ENCODE assay signal across 12 cellular contexts in genomic region chr6:42137192-42137753, GRCh38. TPM values are rescaled to one million over a fixed set of nuclear protein-coding genes. Genes with fewer than 3 reads are reported as not detected.
DNase-seq lines count a peak whose midpoint lies in the region; ATAC-seq, FAIRE-seq and TF ChIP-seq lines count a peak whose summit lies in the region.
"Had no signal": no experiment of that assay in that cellular context is flagged by ENCODE, and none has a peak within 500 bp of the region (broad histone marks: within the 10 kb centered on the region; RNA-seq: fewer than 3 reads in every experiment).

No MANE protein-coding gene starts in this region.

- peak overlapping the region; percentile 45 for H2BK5ac ChIP-seq in trophoblast cell (ENCODE audit: low read depth, low read length, poor library complexity)

- H2BK12ac ChIP-seq in trophoblast cell (ENCODE audit: low read length): peak overlapping the region; percentile 46

- H3K23ac ChIP-seq in trophoblast cell (ENCODE audit: low read length): no peak overlapping the region

- H3K18ac ChIP-seq in trophoblast cell (ENCODE audit: low read length): no peak overlapping the region

- H3K4me3 ChIP-seq in SK-N-MC: no peak overlapping the region
- no peak overlapping the region for H3K4me3 ChIP-seq in fibroblast of lung (replicated peaks in 1 of 4; ENCODE audit: control extremely low read depth in 1 of 4, insufficient read depth in 1 of 4, low read depth in 3 of 4, low read length in 4 of 4)
- no peak overlapping the region for H3K4me3 ChIP-seq in trophoblast cell (ENCODE audit: low read depth, low read length)

- H4K20me1 ChIP-seq in fibroblast of lung (ENCODE audit: control insufficient read depth, extremely low read depth, insufficient read depth, low read length): no peaks in the 10 kb centered on the region

- peak overlapping the region; percentile 68 for H2BK120ac ChIP-seq in trophoblast cell (ENCODE audit: insufficient read depth, low read length, poor library complexity)

- DNase-seq in SK-N-MC (ENCODE audit: low read depth, low spot score) (no peak), fibroblast of lung (ENCODE audit: low read depth in 2 of 2) (peak in 1 of 2 donors; percentile 20), trophoblast cell (peak; percentile 69 to 72), OCI-M2 (lab: John Stamatoyannopoulos, UW; ENCODE audit: unreplicated experiment) (no peak), GF-D8 (lab: John Stamatoyannopoulos, UW) (no peak), GM12892 (ENCODE audit: insufficient read length) (no peak)
- DNase-seq: DMS53, NCI-H526 treated with DMSO at 0.1 percent for 48 hours had no signal

- H3K9me3 ChIP-seq in ES-I3 (ENCODE audit: control insufficient read depth, insufficient read depth, low read length) (no peaks in the 10 kb centered on the region), SK-N-MC (ENCODE audit: low read depth, low read length) (no peaks in the 10 kb centered on the region), fibroblast of lung (ENCODE audit: control insufficient read depth, insufficient read depth, low read depth, low read length) (no peaks in the 10 kb centered on the region), trophoblast cell (ENCODE audit: insufficient read depth, low read depth, low read length) (no peaks in the 10 kb centered on the region)

- peaks cover 53% of the 10 kb centered on the region for H3K4me1 ChIP-seq in ES-I3 (ENCODE audit: insufficient read depth, low read length)
- peaks cover 15% of the 10 kb centered on the region for H3K4me1 ChIP-seq in fibroblast of lung (ENCODE audit: control insufficient read depth, extremely low read depth, insufficient read depth, low read length)
- peaks cover 18 to 24% of the 10 kb centered on the region in 2 experiments for H3K4me1 ChIP-seq in trophoblast cell (ENCODE audit: control insufficient read depth in 1 of 2, insufficient read depth in 2 of 2, low read length in 2 of 2)

- no peak overlapping the region for H2AK5ac ChIP-seq in trophoblast cell (ENCODE audit: low read length)

- H3K27me3 ChIP-seq in fibroblast of lung (ENCODE audit: control insufficient read depth, insufficient read depth, low read length) (no peaks in the 10 kb centered on the region), trophoblast cell (ENCODE audit: insufficient read depth, low read length) (no peaks in the 10 kb centered on the region)

- H3K4ac ChIP-seq in trophoblast cell (ENCODE audit: low read depth, low read length): no peak overlapping the region

- H3K9ac ChIP-seq in ES-I3 (ENCODE audit: low read depth, low read length) (peak overlapping the region; percentile 22), SK-N-MC (ENCODE audit: insufficient read length) (no peak overlapping the region), fibroblast of lung (ENCODE audit: insufficient read depth, low read length) (no peak overlapping the region), trophoblast cell (ENCODE audit: low read length) (no peak overlapping the region)
- H3K9ac ChIP-seq: KMS-11, parathyroid adenoma had no signal

- peak overlapping the region; percentile 85 for H4K91ac ChIP-seq in trophoblast cell (ENCODE audit: low read depth, low read length)

- no peak for FAIRE-seq in GM12892 (lab: Jason Lieb, UNC)

- H3K36me3 ChIP-seq in ES-I3 (ENCODE audit: insufficient read depth, low read length): 0 out of 2 replicates have a peak, but pooled peaks cover 3% of the 10 kb centered on the region
- H3K36me3 ChIP-seq in SK-N-MC (ENCODE audit: insufficient read depth, low read length): no peaks in the 10 kb centered on the region
- no peaks in the 10 kb centered on the region for H3K36me3 ChIP-seq in fibroblast of lung (ENCODE audit: control insufficient read depth, insufficient read depth, low read length)
- H3K36me3 ChIP-seq in trophoblast cell (ENCODE audit: control insufficient read depth in 1 of 2, insufficient read depth in 2 of 2, low read length in 2 of 2): peaks cover 2 to 3% of the 10 kb centered on the region in 2 experiments

- H3K79me2 ChIP-seq in fibroblast of lung (ENCODE audit: control insufficient read depth, insufficient read depth, low read length): no peaks in the 10 kb centered on the region
- peaks cover 8% of the 10 kb centered on the region for H3K79me2 ChIP-seq in trophoblast cell (ENCODE audit: control insufficient read depth, insufficient read depth, low read length, poor library complexity)
- H3K79me2 ChIP-seq: parathyroid adenoma had no signal

- WGBS in trophoblast cell (ENCODE audit: extremely low coverage, insufficient coverage, insufficient read length): no CpG with 5 or more reads among the region's 7 CpGs

- no peak for TF ChIP-seq POLR2A in GM12892 (IDR thresholded peaks at IDR 0.05; ENCODE audit: low read depth, low read length)

- no peak for TF ChIP-seq CTCF in fibroblast of lung (conservative IDR thresholded peaks at IDR 0.05 in 1 of 2, IDR thresholded peaks at IDR 0.05 in 1 of 2; ENCODE audit: low read depth in 1 of 2, low read length in 2 of 2)

- H2AFZ ChIP-seq in fibroblast of lung (ENCODE audit: low read length) (no peak overlapping the region), trophoblast cell (ENCODE audit: insufficient read depth, low read length, poor library complexity) (no peak overlapping the region)
- H2AFZ ChIP-seq: parathyroid adenoma had no signal

- H3K27ac ChIP-seq in SK-N-MC: peak overlapping the region; percentile 70
- H3K27ac ChIP-seq in fibroblast of lung (ENCODE audit: insufficient read depth, low read length): peak overlapping the region; percentile 37
- peak overlapping the region; percentile 87 for H3K27ac ChIP-seq in trophoblast cell (ENCODE audit: low read depth, low read length)
- H3K27ac ChIP-seq: KMS-11, parathyroid adenoma had no signal

- peak overlapping the region; percentile 42 for H4K8ac ChIP-seq in trophoblast cell (ENCODE audit: low read depth, low read length)

- no peak for ATAC-seq in GM21619 (IDR thresholded peaks at IDR 0.05; ENCODE audit: unreplicated experiment)

- no peak overlapping the region for H4K12ac ChIP-seq in trophoblast cell (ENCODE audit: low read depth, low read length)

- H3K4me2 ChIP-seq in fibroblast of lung (ENCODE audit: extremely low read depth, insufficient read depth, low read length) (no peak overlapping the region), trophoblast cell (ENCODE audit: low read length) (peak overlapping the region; percentile 54)
- H3K4me2 ChIP-seq: KMS-11 had no signal

- peak overlapping the region; percentile 42 for H3K14ac ChIP-seq in trophoblast cell (ENCODE audit: low read length)

- peaks cover 13% of the 10 kb centered on the region for H3K79me1 ChIP-seq in trophoblast cell (ENCODE audit: low read length)

RNA-seq across cellular contexts. Expression of gene C6orf132, which starts 5.1 kb away (rescaled TPM):
- total RNA-seq in fibroblast of lung: 1.0 and 1.2 TPM in 2 replicates
- polyA plus RNA-seq in fibroblast of lung: 0.87 and 1.1 TPM in 2 replicates
- 4.7 and 8.0 TPM in 2 replicates for polyA plus RNA-seq in fibroblast of lung (2012)
- 3.7 and 4.6 TPM in 2 replicates for polyA minus RNA-seq in fibroblast of lung (ENCODE audit: low replicate concordance)
- polyA plus RNA-seq in trophoblast cell (2013): 12.8 and 13.7 TPM in 2 replicates
- not detected for polyA plus RNA-seq in GM12892 (2012; ENCODE audit: missing spikeins)

RNA-seq across cellular contexts. Expression of gene GUCA1A, which starts 35.9 kb away (rescaled TPM):
- total RNA-seq in fibroblast of lung: under 0.01 and 0.33 TPM in 2 replicates
- polyA plus RNA-seq in fibroblast of lung: 0.11 and 0.16 TPM in 2 replicates
- polyA plus RNA-seq in fibroblast of lung (2012): 0.10 and 0.12 TPM in 2 replicates
- polyA minus RNA-seq in fibroblast of lung (ENCODE audit: low replicate concordance): not detected in 2 replicates
- 1.2 and 1.7 TPM in 2 replicates for polyA plus RNA-seq in trophoblast cell (2013)
- not detected for polyA plus RNA-seq in GM12892 (2012; ENCODE audit: missing spikeins)

RNA-seq across cellular contexts. Expression of gene GUCA1B, which starts 57.5 kb away (rescaled TPM):
- total RNA-seq in fibroblast of lung: under 0.01 and 0.83 TPM in 2 replicates
- polyA plus RNA-seq in fibroblast of lung: 0.14 and 0.39 TPM in 2 replicates
- polyA plus RNA-seq in fibroblast of lung (2012): 0.12 and 0.14 TPM in 2 replicates
- 1.1 TPM in 1 of 2 replicates, not detected in the other for polyA minus RNA-seq in fibroblast of lung (ENCODE audit: low replicate concordance)
- polyA plus RNA-seq in trophoblast cell (2013): 0.32 and 0.42 TPM in 2 replicates
- polyA plus RNA-seq in GM12892 (2012; ENCODE audit: missing spikeins): 0.98 TPM

Comparison
In these comparisons a context has a peak if more than half of its experiments do, and no peak if none do; other contexts are left out.
1. DNase-seq: peak in trophoblast cell (2 of 2); none in SK-N-MC (single experiment), OCI-M2 (single experiment), GF-D8 (single experiment) and GM12892 (single experiment).
2. H3K27ac ChIP-seq: peak in every context shown above with its lines; median percentile 87 in trophoblast cell; 70 in SK-N-MC; 37 in fibroblast of lung.